Comparison of ENCODE assay signal across 29 cellular contexts in genomic region chr1:114666954-114667353, GRCh38. TPM values are rescaled to one million over a fixed set of nuclear protein-coding genes. Genes with fewer than 3 reads are reported as not detected.
"Had no signal": no experiment of that assay in that cellular context is flagged by ENCODE, and none has a peak within 500 bp of the region (broad histone marks: within the 10 kb centered on the region; RNA-seq: fewer than 3 reads in every experiment).

No MANE protein-coding gene starts in this region.

- H3K9ac ChIP-seq: KMS-11 had no signal

- H3K27ac ChIP-seq: KMS-11, Peyer's patch, SJSA1 had no signal

- H3K4me2 ChIP-seq: KMS-11 had no signal

- H3K9me3 ChIP-seq: Peyer's patch, SJSA1 had no signal

- DNase-seq: Karpas-422, KBM-7, MM.1S, MV-4-11, NCI-H1092, NCI-H1105, NCI-H1417 treated with DMSO at 0.1 percent for 48 hours, NCI-H1436 treated with DMSO at 0.1 percent for 48 hours, NCI-H1694 treated with DMSO at 0.1 percent for 48 hours, NCI-H187 treated with DMSO at 0.1 percent for 48 hours, NCI-H2029, NCI-H2081, NCI-H2171 treated with DMSO at 0.1 percent for 48 hours, NCI-H2227 treated with DMSO at 0.1 percent for 48 hours, NCI-H446 treated with DMSO at 0.1 percent for 48 hours, NCI-H510A, NCI-H524, NCI-H526, NCI-H69, NCI-H748 treated with DMSO at 0.1 percent for 48 hours, OCI-M1, PC-3, Peyer's patch, Right ventricle myocardium superior, RPMI8226, SHP77 treated with DMSO at 0.1 percent for 48 hours had no signal

- H3K27me3 ChIP-seq: Peyer's patch had no signal

- ATAC-seq: PC-3 had no signal

- H3K36me3 ChIP-seq: Peyer's patch, SJSA1 had no signal

- H3K4me3 ChIP-seq: Peyer's patch, SJSA1 had no signal

RNA-seq across cellular contexts. Expression of gene AMPD1, which starts 28.4 kb away (rescaled TPM):
- total RNA-seq: MCF 10A, PC-3, Right ventricle myocardium superior, SJSA1 had no signal
